ENCODE assay signal across 30 cellular contexts in the genomic region with DNA sequence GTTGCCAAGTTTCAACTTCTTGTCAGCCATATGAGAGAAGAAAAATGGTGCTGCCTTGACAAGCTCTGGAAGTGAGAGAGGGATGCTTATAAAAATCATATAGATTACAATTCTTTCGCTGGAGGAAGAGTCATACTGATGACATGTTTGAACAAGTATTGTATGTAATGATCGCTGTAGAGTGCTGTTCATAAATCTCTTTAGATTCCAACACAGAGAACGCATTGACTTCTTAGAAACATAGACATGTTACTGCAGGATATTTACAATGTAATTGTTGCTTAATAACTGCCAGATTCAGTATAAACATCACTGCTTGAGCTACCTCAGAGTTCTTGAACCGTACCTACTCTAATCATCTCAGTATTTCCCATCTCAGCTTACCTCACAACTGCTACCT.
"Had no signal": no experiment of that assay in that cellular context is flagged by ENCODE, and none has a peak within 500 bp of the region (broad histone marks: within the 10 kb centered on the region; RNA-seq: fewer than 3 reads in every experiment).

No MANE protein-coding gene starts in this region.

- H3K27me3 ChIP-seq: adrenal gland, dorsolateral prefrontal cortex, gastrocnemius medialis, heart right ventricle, hepatocyte had no signal

- H3K4me1 ChIP-seq: adrenal gland, body of pancreas, gastrocnemius medialis, heart right ventricle had no signal

- H3K9me3 Mint-ChIP-seq: dendritic cell treated with granulocyte-macrophage colony-stimulating factor and Interleukin-4, amounts not matched to agents 40 ng/mL and 50 ng/mL, for 4 days had no signal

- H3K27me3 Mint-ChIP-seq: activated CD4-positive, alpha-beta memory T cell treated with anti-CD3 and anti-CD28 coated beads, Interleukin-2, amount 10 ng/mL, durations not matched to agents 7 days and 5 days; activated CD4-positive, alpha-beta T cell treated with anti-CD3 and anti-CD28 coated beads, Interleukin-2, amount 10 ng/mL, durations not matched to agents 7 days and 5 days; activated naive CD4-positive, alpha-beta T cell treated with anti-CD3 and anti-CD28 coated beads, Interleukin-2, amount 50 U/mL, for 24 hours; activated naive CD8-positive, alpha-beta T cell treated with anti-CD3 and anti-CD28 coated beads for 36 hours; activated naive CD8-positive, alpha-beta T cell treated with anti-CD3 and anti-CD28 coated beads, Interleukin-2, amount 50 U/mL, for 24 hours; activated T-helper 17 cell treated with anti-CD3 and anti-CD28 coated beads, Interleukin-2, amount 50 U/mL, for 72 hours; central memory CD8-positive, alpha-beta T cell; dendritic cell treated with granulocyte-macrophage colony-stimulating factor and Interleukin-4, amounts not matched to agents 40 ng/mL and 50 ng/mL, for 4 days had no signal

- H3K9me3 ChIP-seq: adrenal gland, body of pancreas, gastrocnemius medialis had no signal

- H3K27ac ChIP-seq: adrenal gland, body of pancreas, coronary artery, dorsolateral prefrontal cortex, gastrocnemius medialis, heart right ventricle, hepatocyte, VCaP had no signal

- H3K4me3 Mint-ChIP-seq: activated CD4-positive, alpha-beta memory T cell treated with anti-CD3 and anti-CD28 coated beads, Interleukin-2, amount 10 ng/mL, durations not matched to agents 7 days and 5 days; activated CD4-positive, alpha-beta T cell treated with anti-CD3 and anti-CD28 coated beads, Interleukin-2, amount 10 ng/mL, durations not matched to agents 7 days and 5 days; activated naive CD4-positive, alpha-beta T cell treated with anti-CD3 and anti-CD28 coated beads for 36 hours; activated naive CD4-positive, alpha-beta T cell treated with anti-CD3 and anti-CD28 coated beads, Interleukin-2, amount 50 U/mL, for 24 hours; activated naive CD8-positive, alpha-beta T cell treated with anti-CD3 and anti-CD28 coated beads for 36 hours; activated naive CD8-positive, alpha-beta T cell treated with anti-CD3 and anti-CD28 coated beads, Interleukin-2, amount 50 U/mL, for 24 hours; activated T-cell treated with anti-CD3 and anti-CD28 coated beads, Interleukin-2, amount 50 U/mL, for 4 hours; activated T-helper 17 cell treated with anti-CD3 and anti-CD28 coated beads, Interleukin-2, amount 50 U/mL, for 72 hours; central memory CD8-positive, alpha-beta T cell; dendritic cell treated with granulocyte-macrophage colony-stimulating factor and Interleukin-4, amounts not matched to agents 40 ng/mL and 50 ng/mL, for 4 days; endodermal cell; WTC11 had no signal

- H3K27ac Mint-ChIP-seq: activated CD4-positive, alpha-beta memory T cell treated with anti-CD3 and anti-CD28 coated beads, Interleukin-2, amount 10 ng/mL, durations not matched to agents 7 days and 5 days; activated CD4-positive, alpha-beta T cell treated with anti-CD3 and anti-CD28 coated beads, Interleukin-2, amount 10 ng/mL, durations not matched to agents 7 days and 5 days; activated naive CD4-positive, alpha-beta T cell treated with anti-CD3 and anti-CD28 coated beads for 36 hours; activated naive CD4-positive, alpha-beta T cell treated with anti-CD3 and anti-CD28 coated beads, Interleukin-2, amount 50 U/mL, for 24 hours; activated naive CD8-positive, alpha-beta T cell treated with anti-CD3 and anti-CD28 coated beads for 36 hours; activated naive CD8-positive, alpha-beta T cell treated with anti-CD3 and anti-CD28 coated beads, Interleukin-2, amount 50 U/mL, for 24 hours; activated T-helper 17 cell treated with anti-CD3 and anti-CD28 coated beads, Interleukin-2, amount 50 U/mL, for 72 hours; dendritic cell treated with granulocyte-macrophage colony-stimulating factor and Interleukin-4, amounts not matched to agents 40 ng/mL and 50 ng/mL, for 4 days; endodermal cell; WTC11 had no signal

- H3K36me3 Mint-ChIP-seq: activated naive CD4-positive, alpha-beta T cell treated with anti-CD3 and anti-CD28 coated beads, Interleukin-2, amount 50 U/mL, for 24 hours; activated naive CD8-positive, alpha-beta T cell treated with anti-CD3 and anti-CD28 coated beads for 36 hours; WTC11 had no signal

- H3K4me1 Mint-ChIP-seq: activated CD4-positive, alpha-beta memory T cell treated with anti-CD3 and anti-CD28 coated beads, Interleukin-2, amount 10 ng/mL, durations not matched to agents 7 days and 5 days; activated CD4-positive, alpha-beta T cell treated with anti-CD3 and anti-CD28 coated beads, Interleukin-2, amount 10 ng/mL, durations not matched to agents 7 days and 5 days; activated naive CD4-positive, alpha-beta T cell treated with anti-CD3 and anti-CD28 coated beads, Interleukin-2, amount 50 U/mL, for 24 hours; activated naive CD8-positive, alpha-beta T cell treated with anti-CD3 and anti-CD28 coated beads for 36 hours; activated naive CD8-positive, alpha-beta T cell treated with anti-CD3 and anti-CD28 coated beads, Interleukin-2, amount 50 U/mL, for 24 hours; activated T-helper 17 cell treated with anti-CD3 and anti-CD28 coated beads, Interleukin-2, amount 50 U/mL, for 72 hours; central memory CD8-positive, alpha-beta T cell had no signal

- H3K4me3 ChIP-seq: adrenal gland, body of pancreas, coronary artery, dorsolateral prefrontal cortex, gastrocnemius medialis, heart right ventricle, hepatocyte had no signal

- DNase-seq: activated CD4-positive, alpha-beta memory T cell treated with anti-CD3 and anti-CD28 coated beads, Interleukin-2, amount 10 ng/mL, durations not matched to agents 7 days and 5 days; activated CD4-positive, alpha-beta T cell treated with anti-CD3 and anti-CD28 coated beads for 1 hour; activated CD4-positive, alpha-beta T cell treated with anti-CD3 and anti-CD28 coated beads for 4 hours; activated CD4-positive, alpha-beta T cell treated with anti-CD3 and anti-CD28 coated beads, Interleukin-2, amount 10 ng/mL, durations not matched to agents 7 days and 5 days; activated CD4-positive, alpha-beta T cell treated with anti-CD3 and anti-CD28 coated beads, Interleukin-2, amount 50 U/mL, for 4 hours; activated CD8-positive, alpha-beta memory T cell treated with anti-CD3 and anti-CD28 coated beads for 24 hours; activated effector memory CD4-positive, alpha-beta T cell treated with Interleukin-2 at 50 U/mL for 16 hours; activated naive CD4-positive, alpha-beta T cell treated with anti-CD3 and anti-CD28 coated beads for 36 hours; activated naive CD8-positive, alpha-beta T cell treated with anti-CD3 and anti-CD28 coated beads for 36 hours; activated naive CD8-positive, alpha-beta T cell treated with anti-CD3 and anti-CD28 coated beads, Interleukin-2, amount 50 U/mL, for 24 hours; activated T-cell treated with anti-CD3 and anti-CD28 coated beads, Interleukin-2, amount 50 U/mL, for 4 hours; adrenal gland; amygdala; aorta; body of pancreas; dorsolateral prefrontal cortex; effector memory CD4-positive, alpha-beta T cell; endodermal cell; foreskin fibroblast; gastrocnemius medialis; heart right ventricle; T-helper 2 cell had no signal

- H3K36me3 ChIP-seq: adrenal gland, gastrocnemius medialis, heart right ventricle had no signal

- ATAC-seq: activated naive CD8-positive, alpha-beta T cell treated with anti-CD3 and anti-CD28 coated beads, Interleukin-2, amount 50 U/mL, for 24 hours; activated T-cell treated with anti-CD3 and anti-CD28 coated beads, Interleukin-2, amount 50 U/mL, for 4 hours; activated T-helper 17 cell treated with anti-CD3 and anti-CD28 coated beads, Interleukin-2, amount 50 U/mL, for 72 hours; body of pancreas; gastrocnemius medialis; heart right ventricle; WTC11 had no signal
